In the genomic region with DNA sequence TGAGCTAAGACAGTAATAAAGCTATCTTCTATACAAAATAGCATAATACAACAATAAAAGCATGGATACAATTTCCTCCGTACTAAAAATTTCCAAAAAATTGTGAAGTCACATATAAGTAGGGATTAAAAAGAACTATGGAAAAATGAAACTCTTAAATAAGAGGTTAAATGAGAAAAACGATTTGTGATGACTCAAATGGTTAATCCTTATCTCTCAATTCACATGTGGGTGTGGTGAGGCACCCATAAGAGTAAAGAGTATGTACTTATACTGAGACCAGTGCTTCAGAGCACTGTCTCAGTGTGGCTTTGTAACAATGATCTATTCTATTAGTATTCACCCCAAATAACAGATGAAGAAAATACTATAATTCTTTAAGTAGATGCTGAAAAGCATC, we compare ENCODE assay signal across 1 cellular context.
TF ChIP-seq lines count a peak whose summit lies in the region.

No MANE protein-coding gene starts in this region.

TF ChIP-seq in GM23338, 12 proteins besides CTCF, POLR2A, EP300 and RAD21 (continued from another document):
- TF ChIP-seq ZNF462 (CRISPR knock-in tag; IDR thresholded peaks at IDR 0.05), result no peak
- TF ChIP-seq NANOG (IDR thresholded peaks at IDR 0.05; ENCODE audit: borderline replicate concordance), result no peak
- TF ChIP-seq CREB1 (CRISPR knock-in tag; IDR thresholded peaks at IDR 0.05; ENCODE audit: low read depth), result no peak
- TF ChIP-seq POLR2AphosphoS5 (IDR thresholded peaks at IDR 0.05; ENCODE audit: low read depth), result no peak
- TF ChIP-seq REST (IDR thresholded peaks at IDR 0.05; ENCODE audit: unreplicated experiment), result no peak
- TF ChIP-seq ZNF331 (CRISPR knock-in tag; IDR thresholded peaks at IDR 0.05; ENCODE audit: low read depth), result no peak
- TF ChIP-seq JUNB (IDR thresholded peaks at IDR 0.05; ENCODE audit: unreplicated experiment), result no peak
